Comparison of ENCODE assay signal across 8 cellular contexts in genomic region chr6:105326838-105327745, GRCh38.
A peak's percentile ranks its signal among the peaks of the same experiment; 100 is the strongest.
DNase-seq lines count a peak whose midpoint lies in the region; ATAC-seq and TF ChIP-seq lines count a peak whose summit lies in the region.

No MANE protein-coding gene starts in this region.

- no peak overlapping the region for H3K4me3 Mint-ChIP-seq in activated T-helper 1 cell treated with anti-CD3 and anti-CD28 coated beads, Interleukin-12 subunit alpha, Interleukin-12 subunit beta, Interleukin-2, Interleukin-4 antibody, amounts not matched to agents 30 ng/mL and 10 ng/mL and 1 ng/mL, durations not matched to agents 14 hours and 24 hours and 36 hours
- H3K4me3 Mint-ChIP-seq in activated naive CD4-positive, alpha-beta T cell treated with anti-CD3 and anti-CD28 coated beads for 36 hours: no peak overlapping the region

- H3K36me3 ChIP-seq in right atrium auricular region (peaks cover 22% of the 10 kb centered on the region), HAP-1 (replicated peaks) (peaks cover 23% of the 10 kb centered on the region)

- H3K9me3 Mint-ChIP-seq in activated T-helper 1 cell treated with anti-CD3 and anti-CD28 coated beads, Interleukin-12 subunit alpha, Interleukin-12 subunit beta, Interleukin-2, Interleukin-4 antibody, amounts not matched to agents 30 ng/mL and 10 ng/mL and 1 ng/mL, durations not matched to agents 14 hours and 24 hours and 36 hours: no peaks in the 10 kb centered on the region
- no peaks in the 10 kb centered on the region for H3K9me3 Mint-ChIP-seq in activated naive CD4-positive, alpha-beta T cell treated with anti-CD3 and anti-CD28 coated beads for 36 hours

- in situ Hi-C loops in ACHN (cut with HindIII; ENCODE audit: low pct_ligation_motif_present, low pct_unique_long_range_greater_than_20kb, low sequenced_read_pairs): no loop called here
- in situ Hi-C loops in HAP-1 (cut with MboI; ENCODE audit: low sequenced_read_pairs): no loop called here

- no peak for TF ChIP-seq CTCF in right atrium auricular region (IDR thresholded peaks at IDR 0.05)

- DNase-seq in ACHN (peak; percentile 66), HT1080 (ENCODE audit: low read depth) (peak; percentile 85), right atrium auricular region (ENCODE audit: low spot score) (no peak), mesenteric fat pad (ENCODE audit: low spot score) (no peak), HAP-1 (ENCODE audit: low spot score in 2 of 2) (no peak)
- DNase-seq in activated T-helper 1 cell treated with anti-CD3 and anti-CD28 coated beads, Interleukin-12 subunit alpha, Interleukin-12 subunit beta, Interleukin-2, Interleukin-4 antibody, amounts not matched to agents 30 ng/mL and 10 ng/mL and 1 ng/mL, durations not matched to agents 14 hours and 24 hours and 36 hours (ENCODE audit: low spot score): no peak
- DNase-seq in activated naive CD4-positive, alpha-beta T cell treated with anti-CD3 and anti-CD28 coated beads for 36 hours: no peak

- peak; percentile 81 for ATAC-seq in SK-N-SH treated with all-trans-retinoic acid at 6 μM for 48 hours

- no peak overlapping the region for H3K4me3 ChIP-seq in right atrium auricular region
- no peak overlapping the region for H3K4me3 ChIP-seq in HAP-1

- peaks cover 38% of the 10 kb centered on the region for H3K36me3 Mint-ChIP-seq in activated T-helper 1 cell treated with anti-CD3 and anti-CD28 coated beads, Interleukin-12 subunit alpha, Interleukin-12 subunit beta, Interleukin-2, Interleukin-4 antibody, amounts not matched to agents 30 ng/mL and 10 ng/mL and 1 ng/mL, durations not matched to agents 14 hours and 24 hours and 36 hours (ENCODE audit: low read depth)
- H3K36me3 Mint-ChIP-seq in activated naive CD4-positive, alpha-beta T cell treated with anti-CD3 and anti-CD28 coated beads for 36 hours (ENCODE audit: low read depth): peaks cover 48% of the 10 kb centered on the region

- intact Hi-C loops in activated T-helper 1 cell treated with anti-CD3 and anti-CD28 coated beads, Interleukin-12 subunit alpha, Interleukin-12 subunit beta, Interleukin-2, Interleukin-4 antibody, amounts not matched to agents 30 ng/mL and 10 ng/mL and 1 ng/mL, durations not matched to agents 14 hours and 24 hours and 36 hours (cut with micrococcal nuclease): no loop called here
- intact Hi-C loops in activated naive CD4-positive, alpha-beta T cell treated with anti-CD3 and anti-CD28 coated beads for 36 hours (cut with micrococcal nuclease): no loop called here

- CTCF ChIA-PET in activated naive CD4-positive, alpha-beta T cell treated with anti-CD3 and anti-CD28 coated beads for 36 hours (lab: Charles Lee): interaction anchor here (1.3 kb wide), 1 partner anchor 12 kb away, joined by 4 read pairs; no protein-coding TSS in a partner anchor

- H3K27ac Mint-ChIP-seq in activated T-helper 1 cell treated with anti-CD3 and anti-CD28 coated beads, Interleukin-12 subunit alpha, Interleukin-12 subunit beta, Interleukin-2, Interleukin-4 antibody, amounts not matched to agents 30 ng/mL and 10 ng/mL and 1 ng/mL, durations not matched to agents 14 hours and 24 hours and 36 hours: no peak overlapping the region
- H3K27ac Mint-ChIP-seq in activated naive CD4-positive, alpha-beta T cell treated with anti-CD3 and anti-CD28 coated beads for 36 hours: no peak overlapping the region

- peaks cover 0 to 22% of the 10 kb centered on the region in 2 donors for H3K4me1 ChIP-seq in right atrium auricular region
- H3K4me1 ChIP-seq in HAP-1: peaks cover 26% of the 10 kb centered on the region

- H3K27ac ChIP-seq in right atrium auricular region: peak overlapping the region; percentile 43 to 68

- H3K27me3 ChIP-seq in right atrium auricular region (no peaks in the 10 kb centered on the region), HAP-1 (ENCODE audit: low read depth) (no peaks in the 10 kb centered on the region)

- no peaks in the 10 kb centered on the region for H3K27me3 Mint-ChIP-seq in activated T-helper 1 cell treated with anti-CD3 and anti-CD28 coated beads, Interleukin-12 subunit alpha, Interleukin-12 subunit beta, Interleukin-2, Interleukin-4 antibody, amounts not matched to agents 30 ng/mL and 10 ng/mL and 1 ng/mL, durations not matched to agents 14 hours and 24 hours and 36 hours (ENCODE audit: insufficient read depth)
- H3K27me3 Mint-ChIP-seq in activated naive CD4-positive, alpha-beta T cell treated with anti-CD3 and anti-CD28 coated beads for 36 hours (ENCODE audit: low read depth): no peaks in the 10 kb centered on the region

- no peaks in the 10 kb centered on the region for H3K9me3 ChIP-seq in right atrium auricular region
- H3K9me3 ChIP-seq in HAP-1: no peaks in the 10 kb centered on the region

- peaks cover 11% of the 10 kb centered on the region for H3K4me1 Mint-ChIP-seq in activated T-helper 1 cell treated with anti-CD3 and anti-CD28 coated beads, Interleukin-12 subunit alpha, Interleukin-12 subunit beta, Interleukin-2, Interleukin-4 antibody, amounts not matched to agents 30 ng/mL and 10 ng/mL and 1 ng/mL, durations not matched to agents 14 hours and 24 hours and 36 hours (ENCODE audit: low read depth)
- no peaks in the 10 kb centered on the region for H3K4me1 Mint-ChIP-seq in activated naive CD4-positive, alpha-beta T cell treated with anti-CD3 and anti-CD28 coated beads for 36 hours (ENCODE audit: low read depth)

TF ChIP-seq in SK-N-SH treated with all-trans-retinoic acid at 6 μM for 48 hours, 23 proteins besides CTCF, POLR2A, EP300 and RAD21:
- TF ChIP-seq RARB (CRISPR knock-in tag; IDR thresholded peaks at IDR 0.05): no peak

Comparison
In these comparisons a context has a peak if more than half of its experiments do, and no peak if none do; other contexts are left out.
1. DNase-seq: peak in ACHN (single experiment) and HT1080 (single experiment); none in right atrium auricular region (single experiment), mesenteric fat pad (single experiment), activated T-helper 1 cell treated with anti-CD3 and anti-CD28 coated beads, Interleukin-12 subunit alpha, Interleukin-12 subunit beta, Interleukin-2, Interleukin-4 antibody, amounts not matched to agents 30 ng/mL and 10 ng/mL and 1 ng/mL, durations not matched to agents 14 hours and 24 hours and 36 hours (single experiment), activated naive CD4-positive, alpha-beta T cell treated with anti-CD3 and anti-CD28 coated beads for 36 hours (single experiment) and HAP-1 (0 of 2).